In genomic region chr11:67265633-67266423, GRCh38 we compare ENCODE assay signal across 8 cellular contexts. TPM values are rescaled to one million over a fixed set of nuclear protein-coding genes. Genes with fewer than 3 reads are reported as not detected.
DNase-seq lines count a peak whose midpoint lies in the region; ATAC-seq, FAIRE-seq and TF ChIP-seq lines count a peak whose summit lies in the region.

No MANE protein-coding gene starts in this region.

- in situ Hi-C loops in mammary epithelial cell (cut with MboI; ENCODE audit: low sequenced_read_pairs in 2 of 2) = loop anchor here in 1 of 2 donors (10.0 kb wide), 1 partner anchor 119 kb away; no protein-coding TSS in a partner anchor

- H3K9ac ChIP-seq in MM.1S (ENCODE audit: low read length) (peak overlapping the region; percentile 27; the same call in 1 of the 2 replicates), mammary epithelial cell (ENCODE audit: insufficient read depth, low read length) (no peak overlapping the region), kidney (ENCODE audit: low read length in 2 of 2) (peak overlapping the region; percentile 36 to 48)

- TF ChIP-seq CTCF in MM.1S (IDR thresholded peaks at IDR 0.05; ENCODE audit: low read length) = peak; percentile 53
- TF ChIP-seq CTCF in VCaP (conservative IDR thresholded peaks at IDR 0.05) = peak; percentile 100
- peak; percentile 36 to 65 for TF ChIP-seq CTCF in mammary epithelial cell (conservative IDR thresholded peaks at IDR 0.05 in 1 of 2, IDR thresholded peaks at IDR 0.05 in 1 of 2; ENCODE audit: extremely low read depth in 1 of 2, insufficient read depth in 1 of 2, low read depth in 1 of 2, low read length in 2 of 2)
- TF ChIP-seq CTCF in kidney (IDR thresholded peaks at IDR 0.05; ENCODE audit: borderline replicate concordance, extremely low read depth, insufficient read depth) = peak; percentile 94

- H3K4me2 ChIP-seq in MM.1S (ENCODE audit: low read depth, low read length) (peak overlapping the region; percentile 70), mammary epithelial cell (ENCODE audit: insufficient read depth, low read depth, low read length) (peak overlapping the region; percentile 43)

- H2AFZ ChIP-seq in MM.1S (ENCODE audit: low read length) = peak overlapping the region; percentile 86
- no peak overlapping the region for H2AFZ ChIP-seq in mammary epithelial cell (ENCODE audit: low read depth, low read length)

- peaks cover 20% of the 10 kb centered on the region for H3F3A ChIP-seq in MM.1S (ENCODE audit: insufficient read depth, low read length)

- H3K27ac ChIP-seq in MM.1S (ENCODE audit: low read length) (no peak overlapping the region), VCaP (peak overlapping the region; percentile 100), mammary epithelial cell (ENCODE audit: insufficient read depth, low read depth, low read length) (no peak overlapping the region), kidney (ENCODE audit: low read depth in 2 of 2, low read length in 2 of 2) (peak overlapping the region; percentile 66 to 80)

- DNase-seq in CD1c-positive myeloid dendritic cell (ENCODE audit: extremely low spot score) (peak; percentile 88), MM.1S (peak; percentile 79), mammary epithelial cell (peak; percentile 46), kidney (peak; percentile 91), cerebellar nuclear complex (lab: John Stamatoyannopoulos, UW) (no peak)
- DNase-seq in stimulated activated CD4-positive, alpha-beta T cell treated with anti-CD3 and anti-CD28 coated beads, Interleukin-1b, Interleukin-23, amount 100 ng/mL, for 1 hour (ENCODE audit: low read depth in 2 of 2) = peak; percentile 56 to 66

- no TSS peak for BruUV-seq in mammary epithelial cell (replicated peaks; lab: Mats Ljungman, UMichigan)

- H3K4me1 ChIP-seq in MM.1S (ENCODE audit: low read length) (peaks cover 49% of the 10 kb centered on the region), mammary epithelial cell (ENCODE audit: insufficient read depth, low read length) (peaks cover 62% of the 10 kb centered on the region), kidney (ENCODE audit: control insufficient read depth in 1 of 2, insufficient read depth in 1 of 2, low read depth in 1 of 2, low read length in 2 of 2) (peaks cover 25 to 53% of the 10 kb centered on the region in 2 donors)

- H3K27me3 ChIP-seq in MM.1S (replicated peaks; ENCODE audit: insufficient read depth, low read length) (no peaks in the 10 kb centered on the region), mammary epithelial cell (ENCODE audit: insufficient read depth, low read length) (no peaks in the 10 kb centered on the region)

- H3K9me3 ChIP-seq in MM.1S (replicated peaks; ENCODE audit: insufficient read depth, low read length) (no peaks in the 10 kb centered on the region), mammary epithelial cell (replicated peaks; ENCODE audit: insufficient read depth, low read length) (no peaks in the 10 kb centered on the region), kidney (ENCODE audit: control insufficient read depth in 1 of 2, low read length in 2 of 2) (no peaks in the 10 kb centered on the region)

- WGBS in mammary epithelial cell (ENCODE audit: low coverage, missing lambda C conversion rate) = 17% methylated on average over 31 of the region's 47 CpGs

- H4K20me1 ChIP-seq in MM.1S (ENCODE audit: insufficient read depth, low read length) (peaks cover 19% of the 10 kb centered on the region), mammary epithelial cell (ENCODE audit: insufficient read depth, low read length) (no peaks in the 10 kb centered on the region)

- no peaks in the 10 kb centered on the region for H3K9me2 ChIP-seq in MM.1S (replicated peaks; ENCODE audit: insufficient read depth, low read length)

- no peaks in the 10 kb centered on the region for H3K36me3 ChIP-seq in MM.1S (replicated peaks; ENCODE audit: insufficient read depth, low read length)
- H3K36me3 ChIP-seq in mammary epithelial cell (ENCODE audit: insufficient read depth, low read length) = peaks cover 2% of the 10 kb centered on the region
- H3K36me3 ChIP-seq in kidney (ENCODE audit: control insufficient read depth in 1 of 2, insufficient read depth in 2 of 2, low read length in 2 of 2) = peaks cover 2 to 5% of the 10 kb centered on the region in 2 donors

- no peak for FAIRE-seq in kidney (lab: Jason Lieb, UNC)

- dilution Hi-C loops in mammary epithelial cell (cut with HindIII; ENCODE audit: low sequenced_read_pairs) = no loop called here

- intact Hi-C loops in mammary epithelial cell (cut with micrococcal nuclease) (loop anchor here (1.0 kb wide), 1 partner anchor 51 kb away; no protein-coding TSS in a partner anchor), kidney (cut with DNase I) (loop anchor here (5.0 kb wide), 1 partner anchor 51 kb away; no protein-coding TSS in a partner anchor)

- CTCF ChIA-PET in mammary epithelial cell (lab: Charles Lee; ENCODE audit: low non-redundant PET) = no interaction called here

- ATAC-seq in GM19455 (IDR thresholded peaks at IDR 0.05; ENCODE audit: unreplicated experiment) = peak; percentile 35

- H3K4me3 ChIP-seq in MM.1S (ENCODE audit: low read length) (peak overlapping the region; percentile 23; the same call in 1 of the 2 replicates), mammary epithelial cell (replicated peaks in 1 of 3; ENCODE audit: insufficient read depth in 1 of 3, low read depth in 2 of 3, low read length in 3 of 3) (peak overlapping the region in 2 of 3 experiments; percentile 20 to 33), kidney (ENCODE audit: low read length in 2 of 2) (peak overlapping the region; percentile 21 to 46)

- peaks cover 49% of the 10 kb centered on the region for H3K79me2 ChIP-seq in MM.1S (ENCODE audit: low read length)
- peaks cover 43% of the 10 kb centered on the region for H3K79me2 ChIP-seq in mammary epithelial cell (ENCODE audit: insufficient read depth, low read length)

RNA-seq across cellular contexts. Expression of gene GRK2, which starts 0.4 kb away (rescaled TPM):
- 10 to 100 TPM; 31.7 to 55.4 TPM for total RNA-seq in mammary epithelial cell
- polyA plus RNA-seq in mammary epithelial cell = 37.8 TPM
- 81.3 TPM for polyA minus RNA-seq in mammary epithelial cell
- 80.8 TPM for total RNA-seq in kidney
- polyA plus RNA-seq in kidney (ENCODE audit: insufficient read depth, low read depth, low replicate concordance) = 28.2 TPM

RNA-seq across cellular contexts. Expression of gene ANKRD13D, which starts 23.3 kb away (rescaled TPM):
- total RNA-seq in mammary epithelial cell (10 to 100 TPM; 25.7 to 56.7 TPM), kidney (68.3 TPM)
- polyA plus RNA-seq in mammary epithelial cell (29.0 TPM), kidney (ENCODE audit: insufficient read depth, low read depth, low replicate concordance) (21.9 TPM)
- polyA minus RNA-seq in mammary epithelial cell = 34.7 TPM

RNA-seq across cellular contexts. Expression of gene SSH3, which starts 37.5 kb away (rescaled TPM):
- 10 to 100 TPM; 47.0 to 86.9 TPM for total RNA-seq in mammary epithelial cell
- polyA plus RNA-seq in mammary epithelial cell = 34.8 TPM
- 21.2 TPM for polyA minus RNA-seq in mammary epithelial cell
- total RNA-seq in kidney = 68.9 TPM
- 25.0 TPM for polyA plus RNA-seq in kidney (ENCODE audit: insufficient read depth, low read depth, low replicate concordance)

Comparison
In these comparisons a context has a peak if more than half of its experiments do, and no peak if none do; other contexts are left out.
1. DNase-seq: peak in CD1c-positive myeloid dendritic cell (single experiment), MM.1S (single experiment), mammary epithelial cell (single experiment), kidney (single experiment) and stimulated activated CD4-positive, alpha-beta T cell treated with anti-CD3 and anti-CD28 coated beads, Interleukin-1b, Interleukin-23, amount 100 ng/mL, for 1 hour (2 of 2); none in cerebellar nuclear complex (0 of 2).
2. H3K27ac ChIP-seq: peak in VCaP (single experiment) and kidney (2 of 2); none in MM.1S (single experiment) and mammary epithelial cell (single experiment).
3. Peak in every context shown above with its lines, with median percentiles within 50 percentile points of each other: H3K4me3 ChIP-seq and CTCF ChIP-seq.